ENCODE assay signal across 13 cellular contexts in genomic region chr11:2559527-2560311, GRCh38.
DNase-seq lines count a peak whose midpoint lies in the region; ATAC-seq and TF ChIP-seq lines count a peak whose summit lies in the region.
"Had no signal": no experiment of that assay in that cellular context is flagged by ENCODE, and none has a peak within 500 bp of the region (broad histone marks: within the 10 kb centered on the region; RNA-seq: fewer than 3 reads in every experiment).

No MANE protein-coding gene starts in this region.

- H3K4me3 ChIP-seq in right atrium auricular region (no peak overlapping the region), endodermal cell (ENCODE audit: low read length) (no peak overlapping the region), mucosa of descending colon (no peak overlapping the region), upper lobe of right lung (no peak overlapping the region), colonic mucosa (no peak overlapping the region)

- TF ChIP-seq CTCF in right atrium auricular region (IDR thresholded peaks at IDR 0.05) (no peak), endodermal cell (conservative IDR thresholded peaks at IDR 0.05) (no peak), mucosa of descending colon (IDR thresholded peaks at IDR 0.05) (no peak), upper lobe of right lung (IDR thresholded peaks at IDR 0.05) (no peak), colonic mucosa (IDR thresholded peaks at IDR 0.05) (no peak)

- H3K27me3 ChIP-seq in right atrium auricular region (no peaks in the 10 kb centered on the region), endodermal cell (ENCODE audit: control insufficient read depth, insufficient read depth, low read length, poor library complexity, severe bottlenecking) (peaks cover 2% of the 10 kb centered on the region), upper lobe of right lung (no peaks in the 10 kb centered on the region), colonic mucosa (no peaks in the 10 kb centered on the region)

- no peak for ATAC-seq in Right ventricle myocardium inferior
- no peak for ATAC-seq in mucosa of descending colon
- ATAC-seq in upper lobe of right lung = no peak
- ATAC-seq: left colon had no signal

- H3K27ac ChIP-seq in right atrium auricular region = no peak overlapping the region
- H3K27ac ChIP-seq in endodermal cell (ENCODE audit: low read depth, low read length) = no peak overlapping the region
- H3K27ac ChIP-seq in upper lobe of right lung = no peak overlapping the region
- no peak overlapping the region for H3K27ac ChIP-seq in colonic mucosa

- POLR2A ChIA-PET in activated CD4-positive, alpha-beta memory T cell treated with anti-CD3 and anti-CD28 coated beads for 36 hours (lab: Charles Lee) = no interaction called here

- H3K4me1 ChIP-seq in right atrium auricular region (peaks cover 0 to 14% of the 10 kb centered on the region in 2 donors), endodermal cell (ENCODE audit: control insufficient read depth, insufficient read depth, low read length) (no peaks in the 10 kb centered on the region), mucosa of descending colon (ENCODE audit: low read depth) (no peaks in the 10 kb centered on the region), upper lobe of right lung (no peaks in the 10 kb centered on the region), colonic mucosa (no peaks in the 10 kb centered on the region)

- H3K27me3 Mint-ChIP-seq in endodermal cell (ENCODE audit: insufficient read depth) = peaks cover 56% of the 10 kb centered on the region
- no peaks in the 10 kb centered on the region for H3K27me3 Mint-ChIP-seq in activated CD4-positive, alpha-beta memory T cell treated with anti-CD3 and anti-CD28 coated beads for 36 hours
- H3K27me3 Mint-ChIP-seq: CD4-positive, alpha-beta T cell had no signal

- H3K36me3 ChIP-seq in right atrium auricular region (no peaks in the 10 kb centered on the region), endodermal cell (ENCODE audit: control insufficient read depth, insufficient read depth, low read length) (no peaks in the 10 kb centered on the region), mucosa of descending colon (ENCODE audit: low read depth) (no peaks in the 10 kb centered on the region), upper lobe of right lung (no peaks in the 10 kb centered on the region), colonic mucosa (no peaks in the 10 kb centered on the region)

- peaks cover 1% of the 10 kb centered on the region for H3K4me1 Mint-ChIP-seq in endodermal cell
- H3K4me1 Mint-ChIP-seq in activated CD4-positive, alpha-beta memory T cell treated with anti-CD3 and anti-CD28 coated beads for 36 hours (ENCODE audit: low read depth) = no peaks in the 10 kb centered on the region

- no peak overlapping the region for H3K27ac Mint-ChIP-seq in endodermal cell
- H3K27ac Mint-ChIP-seq in activated CD4-positive, alpha-beta memory T cell treated with anti-CD3 and anti-CD28 coated beads for 36 hours = no peak overlapping the region
- H3K27ac Mint-ChIP-seq: CD4-positive, alpha-beta T cell had no signal

- no peaks in the 10 kb centered on the region for H3K36me3 Mint-ChIP-seq in endodermal cell (ENCODE audit: low read depth)
- H3K36me3 Mint-ChIP-seq in activated CD4-positive, alpha-beta memory T cell treated with anti-CD3 and anti-CD28 coated beads for 36 hours = no peaks in the 10 kb centered on the region

- H3K9ac ChIP-seq in endodermal cell (ENCODE audit: extremely low read depth, low read length, poor library complexity, severe bottlenecking) (no peak overlapping the region), colonic mucosa (ENCODE audit: low read depth in 2 of 2, low read length in 2 of 2) (no peak overlapping the region)

- DNase-seq in Right ventricle myocardium inferior (ENCODE audit: missing footprints) (peak; percentile 31), right atrium auricular region (ENCODE audit: low spot score) (no peak), endodermal cell (peak; percentile 40), mucosa of descending colon (peak in 2 of 3 donors; percentile 19 to 28), upper lobe of right lung (peak; percentile 56), colonic mucosa (no peak), COLO829 (ENCODE audit: low spot score) (no peak)
- no peak for DNase-seq in activated CD4-positive, alpha-beta memory T cell treated with anti-CD3 and anti-CD28 coated beads for 36 hours
- DNase-seq: activated CD4-positive, alpha-beta T cell treated with anti-CD3 and anti-CD28 coated beads, Interleukin-2, amount 50 U/mL, for 1 hour; CD4-positive, alpha-beta T cell; GDM1; NCI-H1105 treated with DMSO at 0.1 percent for 48 hours had no signal

- H3K9me3 ChIP-seq in right atrium auricular region (no peaks in the 10 kb centered on the region), endodermal cell (ENCODE audit: control insufficient read depth, low read length) (peaks cover 11% of the 10 kb centered on the region), mucosa of descending colon (no peaks in the 10 kb centered on the region), upper lobe of right lung (no peaks in the 10 kb centered on the region), colonic mucosa (no peaks in the 10 kb centered on the region)

- H3K4me3 Mint-ChIP-seq in endodermal cell = no peak overlapping the region
- no peak overlapping the region for H3K4me3 Mint-ChIP-seq in activated CD4-positive, alpha-beta memory T cell treated with anti-CD3 and anti-CD28 coated beads for 36 hours
- H3K4me3 Mint-ChIP-seq: CD4-positive, alpha-beta T cell had no signal

- peaks cover 17% of the 10 kb centered on the region for H3K9me3 Mint-ChIP-seq in endodermal cell
- H3K9me3 Mint-ChIP-seq in activated CD4-positive, alpha-beta memory T cell treated with anti-CD3 and anti-CD28 coated beads for 36 hours = no peaks in the 10 kb centered on the region
- H3K9me3 Mint-ChIP-seq: CD4-positive, alpha-beta T cell had no signal

- intact Hi-C loops in Right ventricle myocardium inferior (cut with DNase I) = no loop called here
- intact Hi-C loops in mucosa of descending colon (cut with DNase I, micrococcal nuclease) = no loop called here
- intact Hi-C loops in upper lobe of right lung (cut with DNase I) = no loop called here
- intact Hi-C loops in colonic mucosa (cut with DNase I) = no loop called here
- intact Hi-C loops in activated CD4-positive, alpha-beta memory T cell treated with anti-CD3 and anti-CD28 coated beads for 36 hours (cut with micrococcal nuclease) = no loop called here

- 85 to 91% methylated on average over 9 to 20 of the region's 28 CpGs for whole genome bisulfite sequencing in endodermal cell (ENCODE audit: insufficient coverage in 1 of 2, insufficient read length in 1 of 2), 2 experiments

- CTCF ChIA-PET in activated CD4-positive, alpha-beta memory T cell treated with anti-CD3 and anti-CD28 coated beads for 36 hours (lab: Charles Lee) = interaction anchor here (1.5 kb wide), 1 partner anchor 333 kb away, joined by 3 read pairs; no protein-coding TSS in a partner anchor

Comparison
In these comparisons a context has a peak if more than half of its experiments do, and no peak if none do; other contexts are left out.
1. DNase-seq: peak in Right ventricle myocardium inferior (single experiment), endodermal cell (single experiment), mucosa of descending colon (2 of 3) and upper lobe of right lung (single experiment); none in right atrium auricular region (single experiment), colonic mucosa (single experiment), activated CD4-positive, alpha-beta memory T cell treated with anti-CD3 and anti-CD28 coated beads for 36 hours (single experiment) and COLO829 (single experiment).